In genomic region chr16:14268073-14268472, GRCh38 we compare ENCODE assay signal across 8 cellular contexts.
"Had no signal": no experiment of that assay in that cellular context is flagged by ENCODE, and none has a peak within 500 bp of the region (broad histone marks: within the 10 kb centered on the region; RNA-seq: fewer than 3 reads in every experiment).

No MANE protein-coding gene starts in this region.

- H3K4me2 ChIP-seq: GM23338, KMS-11 had no signal

- H2AFZ ChIP-seq: GM23338 had no signal

- H3K9ac ChIP-seq: KMS-11 had no signal

- H3K4me3 ChIP-seq: GM23338 had no signal

- FAIRE-seq: H1, H54 had no signal

- DNase-seq: H9, HCEC 1CT, KBM-7 had no signal

- H3K27ac ChIP-seq: HL-60, KMS-11 had no signal

- ATAC-seq: GM23338 had no signal
